Comparison of ENCODE assay signal across 8 cellular contexts in genomic region chr6:70955441-70956190, GRCh38. TPM values are rescaled to one million over a fixed set of nuclear protein-coding genes. Genes with fewer than 3 reads are reported as not detected.
DNase-seq lines count a peak whose midpoint lies in the region; ATAC-seq and TF ChIP-seq lines count a peak whose summit lies in the region.

No MANE protein-coding gene starts in this region.

- DNase-seq in AG08395 (ENCODE audit: low spot score): peak; percentile 67
- DNase-seq in NCI-H2196 treated with DMSO at 0.1 percent for 48 hours (lab: John Stamatoyannopoulos, UW; ENCODE audit: unreplicated experiment): peak; percentile 88
- peak; percentile 83 to 90 for DNase-seq in activated CD4-positive, alpha-beta T cell treated with anti-CD3 and anti-CD28 coated beads for 24 hours (ENCODE audit: low read depth in 2 of 2)
- peak; percentile 78 for DNase-seq in choroid plexus epithelial cell (ENCODE audit: low read depth)
- DNase-seq in left colon: peak; percentile 75 to 92
- peak; percentile 58 to 85 for DNase-seq in stimulated activated CD4-positive, alpha-beta T cell treated with anti-CD3 and anti-CD28 coated beads, Interleukin-1b, Interleukin-23, amount 100 ng/mL, for 1 hour (ENCODE audit: low read depth in 2 of 2)

- ATAC-seq in GM18870 (IDR thresholded peaks at IDR 0.05; ENCODE audit: unreplicated experiment): peak; percentile 89
- ATAC-seq in HG03108 (IDR thresholded peaks at IDR 0.05; ENCODE audit: unreplicated experiment): peak; percentile 96
- ATAC-seq in left colon: peak; percentile 99

- intact Hi-C loops in left colon (cut with DNase I, micrococcal nuclease): no loop called here

- peak; percentile 75 for TF ChIP-seq CTCF in choroid plexus epithelial cell (conservative IDR thresholded peaks at IDR 0.05; ENCODE audit: low read depth, low read length)

- peak overlapping the region; percentile 48 for H3K4me3 ChIP-seq in choroid plexus epithelial cell (ENCODE audit: low read depth, low read length)

RNA-seq across cellular contexts. Expression of gene B3GAT2, which starts 1.2 kb away (rescaled TPM):
- total RNA-seq in left colon: not detected

Comparison
In these comparisons a context has a peak if more than half of its experiments do, and no peak if none do; other contexts are left out.
1. Peak in every context shown above with its lines: DNase-seq, ATAC-seq and H3K4me3 ChIP-seq.